Comparison of ENCODE assay signal across 1 cellular context in the genomic region with DNA sequence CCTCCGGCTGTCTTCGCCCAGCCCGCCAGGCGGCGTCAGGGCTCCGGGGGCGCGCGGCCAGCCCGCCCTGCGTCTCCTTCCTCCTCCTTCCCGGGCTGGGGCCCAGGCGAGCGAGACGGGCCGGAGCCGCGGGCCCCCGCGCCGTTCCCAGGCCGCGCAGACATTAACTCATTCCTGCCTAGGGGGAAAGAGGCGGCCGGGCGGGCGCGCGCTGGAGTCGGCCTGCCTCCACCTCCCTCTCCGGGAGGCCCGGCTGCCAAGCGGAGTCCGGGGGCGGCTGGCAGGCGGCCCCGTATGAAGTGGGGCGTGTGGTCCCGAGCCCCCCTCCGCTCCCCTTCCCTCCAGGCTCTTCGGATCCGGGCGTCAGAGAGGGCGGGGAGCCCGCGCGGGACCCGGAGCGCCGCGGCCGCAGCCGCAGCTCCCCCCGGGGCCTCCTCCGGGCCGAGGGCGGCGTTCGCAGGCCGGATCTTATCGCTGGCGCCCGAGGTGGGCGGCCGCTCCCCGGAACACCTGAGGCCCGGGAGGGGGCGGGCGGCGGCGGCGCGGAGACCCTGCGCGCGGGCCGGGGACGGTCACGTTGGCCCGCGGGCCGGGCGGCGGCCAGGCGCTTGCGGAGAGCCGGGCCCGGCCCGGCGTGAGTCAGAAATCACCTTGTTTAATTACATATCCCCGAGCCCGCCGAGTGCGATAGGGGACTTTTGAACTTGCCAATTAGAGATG.
TF ChIP-seq lines count a peak whose summit lies in the region.

No MANE protein-coding gene starts in this region.

TF ChIP-seq in HepG2, 621 proteins besides CTCF, POLR2A, EP300 and RAD21 (continued from another document and continues in another):
- TF ChIP-seq, protein P1, sequence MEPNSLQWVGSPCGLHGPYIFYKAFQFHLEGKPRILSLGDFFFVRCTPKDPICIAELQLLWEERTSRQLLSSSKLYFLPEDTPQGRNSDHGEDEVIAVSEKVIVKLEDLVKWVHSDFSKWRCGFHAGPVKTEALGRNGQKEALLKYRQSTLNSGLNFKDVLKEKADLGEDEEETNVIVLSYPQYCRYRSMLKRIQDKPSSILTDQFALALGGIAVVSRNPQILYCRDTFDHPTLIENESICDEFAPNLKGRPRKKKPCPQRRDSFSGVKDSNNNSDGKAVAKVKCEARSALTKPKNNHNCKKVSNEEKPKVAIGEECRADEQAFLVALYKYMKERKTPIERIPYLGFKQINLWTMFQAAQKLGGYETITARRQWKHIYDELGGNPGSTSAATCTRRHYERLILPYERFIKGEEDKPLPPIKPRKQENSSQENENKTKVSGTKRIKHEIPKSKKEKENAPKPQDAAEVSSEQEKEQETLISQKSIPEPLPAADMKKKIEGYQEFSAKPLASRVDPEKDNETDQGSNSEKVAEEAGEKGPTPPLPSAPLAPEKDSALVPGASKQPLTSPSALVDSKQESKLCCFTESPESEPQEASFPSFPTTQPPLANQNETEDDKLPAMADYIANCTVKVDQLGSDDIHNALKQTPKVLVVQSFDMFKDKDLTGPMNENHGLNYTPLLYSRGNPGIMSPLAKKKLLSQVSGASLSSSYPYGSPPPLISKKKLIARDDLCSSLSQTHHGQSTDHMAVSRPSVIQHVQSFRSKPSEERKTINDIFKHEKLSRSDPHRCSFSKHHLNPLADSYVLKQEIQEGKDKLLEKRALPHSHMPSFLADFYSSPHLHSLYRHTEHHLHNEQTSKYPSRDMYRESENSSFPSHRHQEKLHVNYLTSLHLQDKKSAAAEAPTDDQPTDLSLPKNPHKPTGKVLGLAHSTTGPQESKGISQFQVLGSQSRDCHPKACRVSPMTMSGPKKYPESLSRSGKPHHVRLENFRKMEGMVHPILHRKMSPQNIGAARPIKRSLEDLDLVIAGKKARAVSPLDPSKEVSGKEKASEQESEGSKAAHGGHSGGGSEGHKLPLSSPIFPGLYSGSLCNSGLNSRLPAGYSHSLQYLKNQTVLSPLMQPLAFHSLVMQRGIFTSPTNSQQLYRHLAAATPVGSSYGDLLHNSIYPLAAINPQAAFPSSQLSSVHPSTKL (CRISPR knock-in tag; IDR thresholded peaks at IDR 0.05) = peak; percentile 51
- TF ChIP-seq ZNF605 (CRISPR knock-in tag; IDR thresholded peaks at IDR 0.05) = 0 out of 2 replicates have a peak, but pooled peaks have one; percentile 65
- TF ChIP-seq ERF (CRISPR knock-in tag; IDR thresholded peaks at IDR 0.05) = peak; percentile 55
- TF ChIP-seq, protein P2, sequence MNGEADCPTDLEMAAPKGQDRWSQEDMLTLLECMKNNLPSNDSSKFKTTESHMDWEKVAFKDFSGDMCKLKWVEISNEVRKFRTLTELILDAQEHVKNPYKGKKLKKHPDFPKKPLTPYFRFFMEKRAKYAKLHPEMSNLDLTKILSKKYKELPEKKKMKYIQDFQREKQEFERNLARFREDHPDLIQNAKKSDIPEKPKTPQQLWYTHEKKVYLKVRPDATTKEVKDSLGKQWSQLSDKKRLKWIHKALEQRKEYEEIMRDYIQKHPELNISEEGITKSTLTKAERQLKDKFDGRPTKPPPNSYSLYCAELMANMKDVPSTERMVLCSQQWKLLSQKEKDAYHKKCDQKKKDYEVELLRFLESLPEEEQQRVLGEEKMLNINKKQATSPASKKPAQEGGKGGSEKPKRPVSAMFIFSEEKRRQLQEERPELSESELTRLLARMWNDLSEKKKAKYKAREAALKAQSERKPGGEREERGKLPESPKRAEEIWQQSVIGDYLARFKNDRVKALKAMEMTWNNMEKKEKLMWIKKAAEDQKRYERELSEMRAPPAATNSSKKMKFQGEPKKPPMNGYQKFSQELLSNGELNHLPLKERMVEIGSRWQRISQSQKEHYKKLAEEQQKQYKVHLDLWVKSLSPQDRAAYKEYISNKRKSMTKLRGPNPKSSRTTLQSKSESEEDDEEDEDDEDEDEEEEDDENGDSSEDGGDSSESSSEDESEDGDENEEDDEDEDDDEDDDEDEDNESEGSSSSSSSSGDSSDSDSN (CRISPR knock-in tag; IDR thresholded peaks at IDR 0.05) = peak; percentile 93
- no peak for TF ChIP-seq AKAP8 (CRISPR knock-in tag; IDR thresholded peaks at IDR 0.05)
- no peak for TF ChIP-seq ZNF598 (CRISPR knock-in tag; IDR thresholded peaks at IDR 0.05; ENCODE audit: borderline replicate concordance)
- TF ChIP-seq ZNF850 (CRISPR knock-in tag; conservative IDR thresholded peaks at IDR 0.05) = no peak
- TF ChIP-seq, protein P3, sequence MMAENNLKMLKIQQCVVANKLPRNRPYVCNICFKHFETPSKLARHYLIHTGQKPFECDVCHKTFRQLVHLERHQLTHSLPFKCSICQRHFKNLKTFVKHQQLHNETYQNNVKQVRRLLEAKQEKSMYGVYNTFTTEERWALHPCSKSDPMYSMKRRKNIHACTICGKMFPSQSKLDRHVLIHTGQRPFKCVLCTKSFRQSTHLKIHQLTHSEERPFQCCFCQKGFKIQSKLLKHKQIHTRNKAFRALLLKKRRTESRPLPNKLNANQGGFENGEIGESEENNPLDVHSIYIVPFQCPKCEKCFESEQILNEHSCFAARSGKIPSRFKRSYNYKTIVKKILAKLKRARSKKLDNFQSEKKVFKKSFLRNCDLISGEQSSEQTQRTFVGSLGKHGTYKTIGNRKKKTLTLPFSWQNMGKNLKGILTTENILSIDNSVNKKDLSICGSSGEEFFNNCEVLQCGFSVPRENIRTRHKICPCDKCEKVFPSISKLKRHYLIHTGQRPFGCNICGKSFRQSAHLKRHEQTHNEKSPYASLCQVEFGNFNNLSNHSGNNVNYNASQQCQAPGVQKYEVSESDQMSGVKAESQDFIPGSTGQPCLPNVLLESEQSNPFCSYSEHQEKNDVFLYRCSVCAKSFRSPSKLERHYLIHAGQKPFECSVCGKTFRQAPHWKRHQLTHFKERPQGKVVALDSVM (CRISPR knock-in tag; IDR thresholded peaks at IDR 0.05) = peak; percentile 92
- TF ChIP-seq, protein P4, sequence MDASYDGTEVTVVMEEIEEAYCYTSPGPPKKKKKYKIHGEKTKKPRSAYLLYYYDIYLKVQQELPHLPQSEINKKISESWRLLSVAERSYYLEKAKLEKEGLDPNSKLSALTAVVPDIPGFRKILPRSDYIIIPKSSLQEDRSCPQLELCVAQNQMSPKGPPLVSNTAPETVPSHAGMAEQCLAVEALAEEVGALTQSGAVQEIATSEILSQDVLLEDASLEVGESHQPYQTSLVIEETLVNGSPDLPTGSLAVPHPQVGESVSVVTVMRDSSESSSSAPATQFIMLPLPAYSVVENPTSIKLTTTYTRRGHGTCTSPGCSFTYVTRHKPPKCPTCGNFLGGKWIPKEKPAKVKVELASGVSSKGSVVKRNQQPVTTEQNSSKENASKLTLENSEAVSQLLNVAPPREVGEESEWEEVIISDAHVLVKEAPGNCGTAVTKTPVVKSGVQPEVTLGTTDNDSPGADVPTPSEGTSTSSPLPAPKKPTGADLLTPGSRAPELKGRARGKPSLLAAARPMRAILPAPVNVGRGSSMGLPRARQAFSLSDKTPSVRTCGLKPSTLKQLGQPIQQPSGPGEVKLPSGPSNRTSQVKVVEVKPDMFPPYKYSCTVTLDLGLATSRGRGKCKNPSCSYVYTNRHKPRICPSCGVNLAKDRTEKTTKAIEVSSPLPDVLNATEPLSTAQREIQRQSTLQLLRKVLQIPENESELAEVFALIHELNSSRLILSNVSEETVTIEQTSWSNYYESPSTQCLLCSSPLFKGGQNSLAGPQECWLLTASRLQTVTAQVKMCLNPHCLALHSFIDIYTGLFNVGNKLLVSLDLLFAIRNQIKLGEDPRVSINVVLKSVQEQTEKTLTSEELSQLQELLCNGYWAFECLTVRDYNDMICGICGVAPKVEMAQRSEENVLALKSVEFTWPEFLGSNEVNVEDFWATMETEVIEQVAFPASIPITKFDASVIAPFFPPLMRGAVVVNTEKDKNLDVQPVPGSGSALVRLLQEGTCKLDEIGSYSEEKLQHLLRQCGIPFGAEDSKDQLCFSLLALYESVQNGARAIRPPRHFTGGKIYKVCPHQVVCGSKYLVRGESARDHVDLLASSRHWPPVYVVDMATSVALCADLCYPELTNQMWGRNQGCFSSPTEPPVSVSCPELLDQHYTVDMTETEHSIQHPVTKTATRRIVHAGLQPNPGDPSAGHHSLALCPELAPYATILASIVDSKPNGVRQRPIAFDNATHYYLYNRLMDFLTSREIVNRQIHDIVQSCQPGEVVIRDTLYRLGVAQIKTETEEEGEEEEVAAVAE (CRISPR knock-in tag; IDR thresholded peaks at IDR 0.05; ENCODE audit: borderline replicate concordance) = no peak
- peak; percentile 24; the same call in 1 of the 2 replicates for TF ChIP-seq RXRB (CRISPR knock-in tag; IDR thresholded peaks at IDR 0.05; ENCODE audit: borderline replicate concordance)
- TF ChIP-seq ZBTB7B (CRISPR knock-in tag; IDR thresholded peaks at IDR 0.05) = 0 out of 2 replicates have a peak, but pooled peaks have one; percentile 32
- TF ChIP-seq SMARCC2 (IDR thresholded peaks at IDR 0.05) = no peak
- peak; percentile 44; the same call in 1 of the 2 replicates for TF ChIP-seq THAP11 (CRISPR knock-in tag; IDR thresholded peaks at IDR 0.05)
- no peak for TF ChIP-seq TBP (CRISPR knock-in tag; IDR thresholded peaks at IDR 0.05)
- TF ChIP-seq KDM1A (CRISPR knock-in tag; IDR thresholded peaks at IDR 0.05) = no peak
- peak; percentile 84 for TF ChIP-seq STAG1 (CRISPR knock-in tag; IDR thresholded peaks at IDR 0.05)
- no peak for TF ChIP-seq NCOA1 (CRISPR knock-in tag; IDR thresholded peaks at IDR 0.05)
- TF ChIP-seq DR1 (CRISPR knock-in tag; IDR thresholded peaks at IDR 0.05) = 0 out of 2 replicates have a peak, but pooled peaks have one; percentile 32
- TF ChIP-seq, protein P5, sequence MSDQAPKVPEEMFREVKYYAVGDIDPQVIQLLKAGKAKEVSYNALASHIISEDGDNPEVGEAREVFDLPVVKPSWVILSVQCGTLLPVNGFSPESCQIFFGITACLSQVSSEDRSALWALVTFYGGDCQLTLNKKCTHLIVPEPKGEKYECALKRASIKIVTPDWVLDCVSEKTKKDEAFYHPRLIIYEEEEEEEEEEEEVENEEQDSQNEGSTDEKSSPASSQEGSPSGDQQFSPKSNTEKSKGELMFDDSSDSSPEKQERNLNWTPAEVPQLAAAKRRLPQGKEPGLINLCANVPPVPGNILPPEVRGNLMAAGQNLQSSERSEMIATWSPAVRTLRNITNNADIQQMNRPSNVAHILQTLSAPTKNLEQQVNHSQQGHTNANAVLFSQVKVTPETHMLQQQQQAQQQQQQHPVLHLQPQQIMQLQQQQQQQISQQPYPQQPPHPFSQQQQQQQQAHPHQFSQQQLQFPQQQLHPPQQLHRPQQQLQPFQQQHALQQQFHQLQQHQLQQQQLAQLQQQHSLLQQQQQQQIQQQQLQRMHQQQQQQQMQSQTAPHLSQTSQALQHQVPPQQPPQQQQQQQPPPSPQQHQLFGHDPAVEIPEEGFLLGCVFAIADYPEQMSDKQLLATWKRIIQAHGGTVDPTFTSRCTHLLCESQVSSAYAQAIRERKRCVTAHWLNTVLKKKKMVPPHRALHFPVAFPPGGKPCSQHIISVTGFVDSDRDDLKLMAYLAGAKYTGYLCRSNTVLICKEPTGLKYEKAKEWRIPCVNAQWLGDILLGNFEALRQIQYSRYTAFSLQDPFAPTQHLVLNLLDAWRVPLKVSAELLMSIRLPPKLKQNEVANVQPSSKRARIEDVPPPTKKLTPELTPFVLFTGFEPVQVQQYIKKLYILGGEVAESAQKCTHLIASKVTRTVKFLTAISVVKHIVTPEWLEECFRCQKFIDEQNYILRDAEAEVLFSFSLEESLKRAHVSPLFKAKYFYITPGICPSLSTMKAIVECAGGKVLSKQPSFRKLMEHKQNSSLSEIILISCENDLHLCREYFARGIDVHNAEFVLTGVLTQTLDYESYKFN (CRISPR knock-in tag; conservative IDR thresholded peaks at IDR 0.05) = peak; percentile 47
- TF ChIP-seq, protein P6, sequence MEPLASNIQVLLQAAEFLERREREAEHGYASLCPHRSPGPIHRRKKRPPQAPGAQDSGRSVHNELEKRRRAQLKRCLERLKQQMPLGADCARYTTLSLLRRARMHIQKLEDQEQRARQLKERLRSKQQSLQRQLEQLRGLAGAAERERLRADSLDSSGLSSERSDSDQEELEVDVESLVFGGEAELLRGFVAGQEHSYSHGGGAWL (CRISPR knock-in tag; IDR thresholded peaks at IDR 0.05) = peak; percentile 38; the same call in 1 of the 2 replicates
- TF ChIP-seq, protein P7, sequence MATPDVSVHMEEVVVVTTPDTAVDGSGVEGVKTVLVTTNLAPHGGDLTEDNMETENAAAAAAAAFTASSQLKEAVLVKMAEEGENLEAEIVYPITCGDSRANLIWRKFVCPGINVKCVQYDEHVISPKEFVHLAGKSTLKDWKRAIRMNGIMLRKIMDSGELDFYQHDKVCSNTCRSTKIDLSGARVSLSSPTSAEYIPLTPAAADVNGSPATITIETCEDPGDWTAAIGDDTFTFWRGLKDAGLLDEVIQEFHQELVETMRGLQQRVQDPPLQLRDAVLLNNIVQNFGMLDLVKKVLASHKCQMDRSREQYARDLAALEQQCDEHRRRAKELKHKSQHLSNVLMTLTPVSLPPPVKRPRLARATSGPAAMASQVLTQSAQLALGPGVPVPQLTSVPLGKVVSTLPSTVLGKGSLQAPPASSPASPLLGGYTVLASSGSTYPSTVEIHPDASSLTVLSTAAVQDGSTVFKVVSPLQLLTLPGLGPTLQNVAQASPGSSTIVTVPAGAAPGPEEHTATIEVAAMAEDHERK (CRISPR knock-in tag; IDR thresholded peaks at IDR 0.05; ENCODE audit: low read depth) = no peak
- TF ChIP-seq, protein P8, sequence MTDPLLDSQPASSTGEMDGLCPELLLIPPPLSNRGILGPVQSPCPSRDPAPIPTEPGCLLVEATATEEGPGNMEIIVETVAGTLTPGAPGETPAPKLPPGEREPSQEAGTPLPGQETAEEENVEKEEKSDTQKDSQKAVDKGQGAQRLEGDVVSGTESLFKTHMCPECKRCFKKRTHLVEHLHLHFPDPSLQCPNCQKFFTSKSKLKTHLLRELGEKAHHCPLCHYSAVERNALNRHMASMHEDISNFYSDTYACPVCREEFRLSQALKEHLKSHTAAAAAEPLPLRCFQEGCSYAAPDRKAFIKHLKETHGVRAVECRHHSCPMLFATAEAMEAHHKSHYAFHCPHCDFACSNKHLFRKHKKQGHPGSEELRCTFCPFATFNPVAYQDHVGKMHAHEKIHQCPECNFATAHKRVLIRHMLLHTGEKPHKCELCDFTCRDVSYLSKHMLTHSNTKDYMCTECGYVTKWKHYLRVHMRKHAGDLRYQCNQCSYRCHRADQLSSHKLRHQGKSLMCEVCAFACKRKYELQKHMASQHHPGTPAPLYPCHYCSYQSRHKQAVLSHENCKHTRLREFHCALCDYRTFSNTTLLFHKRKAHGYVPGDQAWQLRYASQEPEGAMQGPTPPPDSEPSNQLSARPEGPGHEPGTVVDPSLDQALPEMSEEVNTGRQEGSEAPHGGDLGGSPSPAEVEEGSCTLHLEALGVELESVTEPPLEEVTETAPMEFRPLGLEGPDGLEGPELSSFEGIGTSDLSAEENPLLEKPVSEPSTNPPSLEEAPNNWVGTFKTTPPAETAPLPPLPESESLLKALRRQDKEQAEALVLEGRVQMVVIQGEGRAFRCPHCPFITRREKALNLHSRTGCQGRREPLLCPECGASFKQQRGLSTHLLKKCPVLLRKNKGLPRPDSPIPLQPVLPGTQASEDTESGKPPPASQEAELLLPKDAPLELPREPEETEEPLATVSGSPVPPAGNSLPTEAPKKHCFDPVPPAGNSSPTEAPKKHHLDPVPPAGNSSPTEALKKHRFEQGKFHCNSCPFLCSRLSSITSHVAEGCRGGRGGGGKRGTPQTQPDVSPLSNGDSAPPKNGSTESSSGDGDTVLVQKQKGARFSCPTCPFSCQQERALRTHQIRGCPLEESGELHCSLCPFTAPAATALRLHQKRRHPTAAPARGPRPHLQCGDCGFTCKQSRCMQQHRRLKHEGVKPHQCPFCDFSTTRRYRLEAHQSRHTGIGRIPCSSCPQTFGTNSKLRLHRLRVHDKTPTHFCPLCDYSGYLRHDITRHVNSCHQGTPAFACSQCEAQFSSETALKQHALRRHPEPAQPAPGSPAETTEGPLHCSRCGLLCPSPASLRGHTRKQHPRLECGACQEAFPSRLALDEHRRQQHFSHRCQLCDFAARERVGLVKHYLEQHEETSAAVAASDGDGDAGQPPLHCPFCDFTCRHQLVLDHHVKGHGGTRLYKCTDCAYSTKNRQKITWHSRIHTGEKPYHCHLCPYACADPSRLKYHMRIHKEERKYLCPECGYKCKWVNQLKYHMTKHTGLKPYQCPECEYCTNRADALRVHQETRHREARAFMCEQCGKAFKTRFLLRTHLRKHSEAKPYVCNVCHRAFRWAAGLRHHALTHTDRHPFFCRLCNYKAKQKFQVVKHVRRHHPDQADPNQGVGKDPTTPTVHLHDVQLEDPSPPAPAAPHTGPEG (CRISPR knock-in tag; IDR thresholded peaks at IDR 0.05) = peak; percentile 23; the same call in 1 of the 2 replicates
